21 cellular contexts compared by ENCODE assay signal in the genomic region with DNA sequence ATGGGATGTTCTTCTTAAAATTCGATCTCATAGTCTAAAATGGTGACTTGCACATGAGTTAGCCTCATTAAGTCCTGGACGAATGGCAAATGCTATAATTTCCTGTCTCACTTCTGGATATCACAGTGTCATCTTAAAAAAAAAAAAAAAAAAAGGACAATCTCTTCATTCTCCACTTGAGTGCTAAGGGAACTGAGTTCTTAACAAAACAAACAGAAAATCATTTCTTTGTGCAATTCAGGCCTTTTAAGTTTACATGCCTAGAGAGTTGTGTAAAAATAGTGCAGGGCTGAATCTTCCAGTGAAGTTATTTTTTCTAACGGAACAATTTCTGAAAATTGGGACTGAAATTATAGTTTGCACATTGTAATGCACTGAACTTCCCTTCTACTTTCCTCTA.
"Had no signal": no experiment of that assay in that cellular context is flagged by ENCODE, and none has a peak within 500 bp of the region (broad histone marks: within the 10 kb centered on the region; RNA-seq: fewer than 3 reads in every experiment).

No MANE protein-coding gene starts in this region.

- H3K4me3 Mint-ChIP-seq: naive thymus-derived CD4-positive, alpha-beta T cell; stimulated activated memory B cell treated with anti-CD40 and anti-IgM and Interleukin-4, amounts not matched to agents 10 μg/mL and 1 μg/mL and 100 μg/mL, for 72 hours; stimulated activated naive CD8-positive, alpha-beta T cell treated with anti-CD3 and anti-CD28 coated beads, Interleukin-15, Interleukin-2, amounts not matched to agents 100 ng/mL and 50 ng/mL, for 24 hours had no signal

- H3K27me3 ChIP-seq: esophagus muscularis mucosa, foreskin keratinocyte, hepatocyte, neutrophil, ovary, right atrium auricular region, tibial artery, upper lobe of left lung, vagina had no signal

- H3K27ac Mint-ChIP-seq: naive thymus-derived CD4-positive, alpha-beta T cell; stimulated activated memory B cell treated with anti-CD40 and anti-IgM and Interleukin-4, amounts not matched to agents 10 μg/mL and 1 μg/mL and 100 μg/mL, for 72 hours; stimulated activated naive CD8-positive, alpha-beta T cell treated with anti-CD3 and anti-CD28 coated beads, Interleukin-15, Interleukin-2, amounts not matched to agents 100 ng/mL and 50 ng/mL, for 24 hours had no signal

- H3K36me3 ChIP-seq: esophagus muscularis mucosa, neutrophil, ovary, right atrium auricular region, tibial artery, upper lobe of left lung, vagina had no signal

- H3K36me3 Mint-ChIP-seq: stimulated activated memory B cell treated with anti-CD40 and anti-IgM and Interleukin-4, amounts not matched to agents 10 μg/mL and 1 μg/mL and 100 μg/mL, for 72 hours had no signal

- H3K9me3 ChIP-seq: esophagus muscularis mucosa, neutrophil, ovary, vagina had no signal

- DNase-seq: cortex of kidney; effector memory CD4-positive, alpha-beta T cell; foreskin keratinocyte; head of caudate nucleus; left colon; left ventricle myocardium superior; mesendoderm; naive thymus-derived CD4-positive, alpha-beta T cell; ovary; stimulated activated CD4-positive, alpha-beta T cell treated with anti-CD3 and anti-CD28 coated beads, Interleukin-4, amount 100 ng/mL, for 1 hour; tibial artery; upper lobe of left lung had no signal

- H3K27me3 Mint-ChIP-seq: naive thymus-derived CD4-positive, alpha-beta T cell; stimulated activated memory B cell treated with anti-CD40 and anti-IgM and Interleukin-4, amounts not matched to agents 10 μg/mL and 1 μg/mL and 100 μg/mL, for 72 hours; stimulated activated naive CD8-positive, alpha-beta T cell treated with anti-CD3 and anti-CD28 coated beads, Interleukin-15, Interleukin-2, amounts not matched to agents 100 ng/mL and 50 ng/mL, for 24 hours had no signal

- H3K27ac ChIP-seq: foreskin keratinocyte, neutrophil, ovary had no signal

- ATAC-seq: foreskin keratinocyte; left colon; left ventricle myocardium superior; naive thymus-derived CD4-positive, alpha-beta T cell; stimulated activated memory B cell treated with anti-CD40 and anti-IgM and Interleukin-4, amounts not matched to agents 10 μg/mL and 1 μg/mL and 100 μg/mL, for 72 hours had no signal

- H3K4me1 Mint-ChIP-seq: naive thymus-derived CD4-positive, alpha-beta T cell; stimulated activated memory B cell treated with anti-CD40 and anti-IgM and Interleukin-4, amounts not matched to agents 10 μg/mL and 1 μg/mL and 100 μg/mL, for 72 hours had no signal

- H3K4me3 ChIP-seq: esophagus muscularis mucosa, hepatocyte, lung, ovary, right atrium auricular region, smooth muscle cell, tibial artery, upper lobe of left lung, vagina had no signal
